Comparison of ENCODE assay signal across 1 cellular context in the genomic region with DNA sequence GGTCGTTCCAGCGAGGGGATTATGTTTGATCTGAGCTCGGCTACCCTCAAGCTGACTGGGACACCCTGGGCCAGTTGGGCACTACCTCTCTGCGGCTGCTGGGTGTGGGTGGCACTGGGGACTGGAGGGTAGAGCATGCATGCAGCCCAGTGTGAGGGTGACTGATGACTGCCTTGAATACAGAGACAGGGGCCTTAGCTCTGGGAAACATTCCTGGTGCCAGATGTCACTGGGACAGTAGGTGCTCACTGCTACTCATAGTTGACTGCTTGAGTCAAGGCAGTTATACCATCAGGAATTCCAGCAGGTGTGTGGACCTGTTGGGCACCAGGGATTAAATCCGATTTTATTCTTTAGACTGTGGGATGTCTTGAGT.
TF ChIP-seq lines count a peak whose summit lies in the region.

No MANE protein-coding gene starts in this region.

TF ChIP-seq in HepG2, 621 proteins besides CTCF, POLR2A, EP300 and RAD21 (continues in another document):
- TF ChIP-seq, protein P1, sequence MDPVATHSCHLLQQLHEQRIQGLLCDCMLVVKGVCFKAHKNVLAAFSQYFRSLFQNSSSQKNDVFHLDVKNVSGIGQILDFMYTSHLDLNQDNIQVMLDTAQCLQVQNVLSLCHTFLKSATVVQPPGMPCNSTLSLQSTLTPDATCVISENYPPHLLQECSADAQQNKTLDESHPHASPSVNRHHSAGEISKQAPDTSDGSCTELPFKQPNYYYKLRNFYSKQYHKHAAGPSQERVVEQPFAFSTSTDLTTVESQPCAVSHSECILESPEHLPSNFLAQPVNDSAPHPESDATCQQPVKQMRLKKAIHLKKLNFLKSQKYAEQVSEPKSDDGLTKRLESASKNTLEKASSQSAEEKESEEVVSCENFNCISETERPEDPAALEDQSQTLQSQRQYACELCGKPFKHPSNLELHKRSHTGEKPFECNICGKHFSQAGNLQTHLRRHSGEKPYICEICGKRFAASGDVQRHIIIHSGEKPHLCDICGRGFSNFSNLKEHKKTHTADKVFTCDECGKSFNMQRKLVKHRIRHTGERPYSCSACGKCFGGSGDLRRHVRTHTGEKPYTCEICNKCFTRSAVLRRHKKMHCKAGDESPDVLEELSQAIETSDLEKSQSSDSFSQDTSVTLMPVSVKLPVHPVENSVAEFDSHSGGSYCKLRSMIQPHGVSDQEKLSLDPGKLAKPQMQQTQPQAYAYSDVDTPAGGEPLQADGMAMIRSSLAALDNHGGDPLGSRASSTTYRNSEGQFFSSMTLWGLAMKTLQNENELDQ (CRISPR knock-in tag; IDR thresholded peaks at IDR 0.05; ENCODE audit: borderline replicate concordance): 0 out of 2 replicates have a peak, but pooled peaks have one; percentile 27
- TF ChIP-seq SMARCE1 (IDR thresholded peaks at IDR 0.05; ENCODE audit: borderline replicate concordance) (no peak), PAX8 (CRISPR knock-in tag; IDR thresholded peaks at IDR 0.05; ENCODE audit: borderline replicate concordance) (no peak), BCLAF1 (IDR thresholded peaks at IDR 0.05) (no peak), ZNF720 (CRISPR knock-in tag; IDR thresholded peaks at IDR 0.05) (no peak), NONO (IDR thresholded peaks at IDR 0.05) (no peak), NONO (CRISPR knock-in tag; conservative IDR thresholded peaks at IDR 0.05) (peak; percentile 24; the same call in 1 of the 2 replicates), KLF15 (CRISPR knock-in tag; IDR thresholded peaks at IDR 0.05; ENCODE audit: borderline replicate concordance) (no peak), ZFX (CRISPR knock-in tag; IDR thresholded peaks at IDR 0.05; ENCODE audit: low read depth) (no peak), HNF4G (IDR thresholded peaks at IDR 0.05; ENCODE audit: borderline replicate concordance, low read depth, low read length) (no peak), HNF4G (CRISPR knock-in tag; IDR thresholded peaks at IDR 0.05; ENCODE audit: borderline replicate concordance, low read depth) (no peak), DPF2 (CRISPR knock-in tag; IDR thresholded peaks at IDR 0.05; ENCODE audit: borderline replicate concordance, low read depth) (no peak), ARID2 (CRISPR knock-in tag; IDR thresholded peaks at IDR 0.05; ENCODE audit: borderline replicate concordance) (no peak), PHF5A (CRISPR knock-in tag; IDR thresholded peaks at IDR 0.05; ENCODE audit: low read depth, unreplicated experiment) (no peak), ZBTB33 (CRISPR knock-in tag; IDR thresholded peaks at IDR 0.05) (no peak), SOX13 (IDR thresholded peaks at IDR 0.05) (no peak), SOX13 (CRISPR knock-in tag; conservative IDR thresholded peaks at IDR 0.05 in 1 of 2, IDR thresholded peaks at IDR 0.05 in 1 of 2) (0 out of 4 replicates have a peak, but pooled peaks of 1 of the 2 experiments have one; percentile 3), ZNF3 (CRISPR knock-in tag; IDR thresholded peaks at IDR 0.05) (peak; percentile 89), SALL2 (CRISPR knock-in tag; IDR thresholded peaks at IDR 0.05) (no peak), HDAC1 (CRISPR knock-in tag; IDR thresholded peaks at IDR 0.05) (0 out of 2 replicates have a peak, but pooled peaks have one; percentile 48), EEA1 (CRISPR knock-in tag; IDR thresholded peaks at IDR 0.05; ENCODE audit: borderline replicate concordance) (no peak), ETV5 (CRISPR knock-in tag; IDR thresholded peaks at IDR 0.05; ENCODE audit: borderline replicate concordance) (no peak), KMT2A (CRISPR knock-in tag; IDR thresholded peaks at IDR 0.05) (0 out of 2 replicates have a peak, but pooled peaks have one; percentile 21), ZFP1 (CRISPR knock-in tag; IDR thresholded peaks at IDR 0.05) (no peak), ZNF784 (CRISPR knock-in tag; IDR thresholded peaks at IDR 0.05; ENCODE audit: borderline replicate concordance) (no peak), YY1 (IDR thresholded peaks at IDR 0.05; ENCODE audit: insufficient read depth, insufficient replicate concordance, low read depth, low read length) (no peak), CENPT (CRISPR knock-in tag; IDR thresholded peaks at IDR 0.05; ENCODE audit: low read depth) (no peak), ZNF34 (CRISPR knock-in tag; IDR thresholded peaks at IDR 0.05; ENCODE audit: borderline replicate concordance) (no peak), EED (CRISPR knock-in tag; IDR thresholded peaks at IDR 0.05) (no peak), HOXA9 (CRISPR knock-in tag; IDR thresholded peaks at IDR 0.05; ENCODE audit: borderline replicate concordance) (no peak; the same call in 1 of the 2 replicates), ZNF713 (CRISPR knock-in tag; IDR thresholded peaks at IDR 0.05) (no peak), FOXO1 (CRISPR knock-in tag; IDR thresholded peaks at IDR 0.05) (no peak), TP53 (CRISPR knock-in tag; conservative IDR thresholded peaks at IDR 0.05) (no peak), SPEN (CRISPR knock-in tag; IDR thresholded peaks at IDR 0.05; ENCODE audit: low read depth) (no peak), RARG (CRISPR knock-in tag; IDR thresholded peaks at IDR 0.05; ENCODE audit: low read depth) (no peak), ISL2 (CRISPR knock-in tag; IDR thresholded peaks at IDR 0.05) (no peak), ZBTB20 (CRISPR knock-in tag; IDR thresholded peaks at IDR 0.05; ENCODE audit: borderline replicate concordance, low read depth) (no peak), ZNF644 (CRISPR knock-in tag; IDR thresholded peaks at IDR 0.05; ENCODE audit: low read depth) (no peak), SUZ12 (IDR thresholded peaks at IDR 0.05; ENCODE audit: low read depth, low read length) (no peak), ZFYVE20 (CRISPR knock-in tag; IDR thresholded peaks at IDR 0.05; ENCODE audit: borderline replicate concordance, low read depth) (no peak), ZMYM3 (CRISPR knock-in tag; IDR thresholded peaks at IDR 0.05) (no peak), MATR3 (CRISPR knock-in tag; IDR thresholded peaks at IDR 0.05) (no peak), EHMT2 (IDR thresholded peaks at IDR 0.05; ENCODE audit: borderline replicate concordance, low read depth, low read length) (no peak), HOXA7 (CRISPR knock-in tag; IDR thresholded peaks at IDR 0.05) (no peak), MAX (IDR thresholded peaks at IDR 0.05) (no peak), ZKSCAN8 (CRISPR knock-in tag; IDR thresholded peaks at IDR 0.05; ENCODE audit: borderline replicate concordance) (no peak), ZNF317 (CRISPR knock-in tag; IDR thresholded peaks at IDR 0.05) (0 out of 2 replicates have a peak, but pooled peaks have one; percentile 53)
- TF ChIP-seq, protein P2, sequence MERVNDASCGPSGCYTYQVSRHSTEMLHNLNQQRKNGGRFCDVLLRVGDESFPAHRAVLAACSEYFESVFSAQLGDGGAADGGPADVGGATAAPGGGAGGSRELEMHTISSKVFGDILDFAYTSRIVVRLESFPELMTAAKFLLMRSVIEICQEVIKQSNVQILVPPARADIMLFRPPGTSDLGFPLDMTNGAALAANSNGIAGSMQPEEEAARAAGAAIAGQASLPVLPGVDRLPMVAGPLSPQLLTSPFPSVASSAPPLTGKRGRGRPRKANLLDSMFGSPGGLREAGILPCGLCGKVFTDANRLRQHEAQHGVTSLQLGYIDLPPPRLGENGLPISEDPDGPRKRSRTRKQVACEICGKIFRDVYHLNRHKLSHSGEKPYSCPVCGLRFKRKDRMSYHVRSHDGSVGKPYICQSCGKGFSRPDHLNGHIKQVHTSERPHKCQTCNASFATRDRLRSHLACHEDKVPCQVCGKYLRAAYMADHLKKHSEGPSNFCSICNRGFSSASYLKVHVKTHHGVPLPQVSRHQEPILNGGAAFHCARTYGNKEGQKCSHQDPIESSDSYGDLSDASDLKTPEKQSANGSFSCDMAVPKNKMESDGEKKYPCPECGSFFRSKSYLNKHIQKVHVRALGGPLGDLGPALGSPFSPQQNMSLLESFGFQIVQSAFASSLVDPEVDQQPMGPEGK (CRISPR knock-in tag; IDR thresholded peaks at IDR 0.05): no peak
- TF ChIP-seq, protein P3, sequence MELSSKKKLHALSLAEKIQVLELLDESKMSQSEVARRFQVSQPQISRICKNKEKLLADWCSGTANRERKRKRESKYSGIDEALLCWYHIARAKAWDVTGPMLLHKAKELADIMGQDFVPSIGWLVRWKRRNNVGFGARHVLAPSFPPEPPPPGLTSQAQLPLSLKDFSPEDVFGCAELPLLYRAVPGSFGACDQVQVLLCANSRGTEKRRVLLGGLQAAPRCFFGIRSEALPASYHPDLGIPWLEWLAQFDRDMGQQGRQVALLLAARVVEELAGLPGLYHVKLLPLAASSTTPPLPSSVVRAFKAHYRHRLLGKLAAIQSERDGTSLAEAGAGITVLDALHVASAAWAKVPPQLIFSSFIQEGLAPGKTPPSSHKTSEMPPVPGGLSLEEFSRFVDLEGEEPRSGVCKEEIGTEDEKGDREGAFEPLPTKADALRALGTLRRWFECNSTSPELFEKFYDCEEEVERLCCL (CRISPR knock-in tag; IDR thresholded peaks at IDR 0.05; ENCODE audit: borderline replicate concordance): no peak
- TF ChIP-seq, protein P4, sequence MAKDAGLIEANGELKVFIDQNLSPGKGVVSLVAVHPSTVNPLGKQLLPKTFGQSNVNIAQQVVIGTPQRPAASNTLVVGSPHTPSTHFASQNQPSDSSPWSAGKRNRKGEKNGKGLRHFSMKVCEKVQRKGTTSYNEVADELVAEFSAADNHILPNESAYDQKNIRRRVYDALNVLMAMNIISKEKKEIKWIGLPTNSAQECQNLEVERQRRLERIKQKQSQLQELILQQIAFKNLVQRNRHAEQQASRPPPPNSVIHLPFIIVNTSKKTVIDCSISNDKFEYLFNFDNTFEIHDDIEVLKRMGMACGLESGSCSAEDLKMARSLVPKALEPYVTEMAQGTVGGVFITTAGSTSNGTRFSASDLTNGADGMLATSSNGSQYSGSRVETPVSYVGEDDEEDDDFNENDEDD (CRISPR knock-in tag; IDR thresholded peaks at IDR 0.05; ENCODE audit: borderline replicate concordance): no peak
- TF ChIP-seq, protein P5, sequence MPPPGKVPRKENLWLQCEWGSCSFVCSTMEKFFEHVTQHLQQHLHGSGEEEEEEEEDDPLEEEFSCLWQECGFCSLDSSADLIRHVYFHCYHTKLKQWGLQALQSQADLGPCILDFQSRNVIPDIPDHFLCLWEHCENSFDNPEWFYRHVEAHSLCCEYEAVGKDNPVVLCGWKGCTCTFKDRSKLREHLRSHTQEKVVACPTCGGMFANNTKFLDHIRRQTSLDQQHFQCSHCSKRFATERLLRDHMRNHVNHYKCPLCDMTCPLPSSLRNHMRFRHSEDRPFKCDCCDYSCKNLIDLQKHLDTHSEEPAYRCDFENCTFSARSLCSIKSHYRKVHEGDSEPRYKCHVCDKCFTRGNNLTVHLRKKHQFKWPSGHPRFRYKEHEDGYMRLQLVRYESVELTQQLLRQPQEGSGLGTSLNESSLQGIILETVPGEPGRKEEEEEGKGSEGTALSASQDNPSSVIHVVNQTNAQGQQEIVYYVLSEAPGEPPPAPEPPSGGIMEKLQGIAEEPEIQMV (CRISPR knock-in tag; IDR thresholded peaks at IDR 0.05; ENCODE audit: low read depth): no peak
- TF ChIP-seq, protein P6, sequence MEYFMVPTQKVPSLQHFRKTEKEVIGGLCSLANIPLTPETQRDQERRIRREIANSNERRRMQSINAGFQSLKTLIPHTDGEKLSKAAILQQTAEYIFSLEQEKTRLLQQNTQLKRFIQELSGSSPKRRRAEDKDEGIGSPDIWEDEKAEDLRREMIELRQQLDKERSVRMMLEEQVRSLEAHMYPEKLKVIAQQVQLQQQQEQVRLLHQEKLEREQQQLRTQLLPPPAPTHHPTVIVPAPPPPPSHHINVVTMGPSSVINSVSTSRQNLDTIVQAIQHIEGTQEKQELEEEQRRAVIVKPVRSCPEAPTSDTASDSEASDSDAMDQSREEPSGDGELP (IDR thresholded peaks at IDR 0.05; ENCODE audit: borderline replicate concordance, low read depth): no peak
